Comparison of ENCODE assay signal across 28 cellular contexts in genomic region chr2:8863331-8863953, GRCh38.
"Had no signal": no experiment of that assay in that cellular context is flagged by ENCODE, and none has a peak within 500 bp of the region (broad histone marks: within the 10 kb centered on the region; RNA-seq: fewer than 3 reads in every experiment).

No MANE protein-coding gene starts in this region.

- H3K4me1 ChIP-seq: ascending aorta, breast epithelium, colonic mucosa had no signal

- H3K27me3 ChIP-seq: ascending aorta, breast epithelium, cardiac muscle cell, colonic mucosa had no signal

- H3K36me3 Mint-ChIP-seq: activated naive CD4-positive, alpha-beta T cell treated with anti-CD3 and anti-CD28 coated beads, Interleukin-2, amount 10 ng/mL, durations not matched to agents 7 days and 5 days; activated naive CD4-positive, alpha-beta T cell treated with anti-CD3 and anti-CD28 coated beads, Interleukin-2, amount 50 U/mL, for 72 hours; activated naive CD8-positive, alpha-beta T cell treated with anti-CD3 and anti-CD28 coated beads, Interleukin-2, amount 10 ng/mL, durations not matched to agents 7 days and 5 days had no signal

- H3K27ac ChIP-seq: ascending aorta, breast epithelium, cardiac muscle cell, colonic mucosa had no signal

- H3K36me3 ChIP-seq: breast epithelium, cardiac muscle cell, colonic mucosa had no signal

- H3K4me1 Mint-ChIP-seq: activated CD4-positive, alpha-beta T cell treated with anti-CD3 and anti-CD28 coated beads for 36 hours; activated CD4-positive, alpha-beta T cell treated with anti-CD3 and anti-CD28 coated beads, Interleukin-2, amount 10 ng/mL, durations not matched to agents 24 days and 14 days; activated naive CD4-positive, alpha-beta T cell treated with anti-CD3 and anti-CD28 coated beads, Interleukin-2, amount 10 ng/mL, durations not matched to agents 7 days and 5 days; activated naive CD8-positive, alpha-beta T cell treated with anti-CD3 and anti-CD28 coated beads, Interleukin-2, amount 10 ng/mL, durations not matched to agents 7 days and 5 days; brain; endodermal cell had no signal

- H3K4me3 Mint-ChIP-seq: activated CD4-positive, alpha-beta memory T cell treated with anti-CD3 and anti-CD28 coated beads, Interleukin-2, amount 10 ng/mL, durations not matched to agents 7 days and 5 days; activated CD4-positive, alpha-beta T cell treated with anti-CD3 and anti-CD28 coated beads for 36 hours; activated CD4-positive, alpha-beta T cell treated with anti-CD3 and anti-CD28 coated beads, Interleukin-2, amount 10 ng/mL, durations not matched to agents 24 days and 14 days; activated naive CD4-positive, alpha-beta T cell treated with anti-CD3 and anti-CD28 coated beads, Interleukin-2, amount 10 ng/mL, durations not matched to agents 7 days and 5 days; activated naive CD8-positive, alpha-beta T cell treated with anti-CD3 and anti-CD28 coated beads, Interleukin-2, amount 10 ng/mL, durations not matched to agents 7 days and 5 days; activated T-cell treated with anti-CD3 and anti-CD28 coated beads, Interleukin-2, amount 50 U/mL, for 24 hours; activated T-cell treated with anti-CD3 and anti-CD28 coated beads, Interleukin-2, amount 50 U/mL, for 72 hours; brain; endodermal cell had no signal

- H3K9me3 Mint-ChIP-seq: activated CD4-positive, alpha-beta memory T cell treated with anti-CD3 and anti-CD28 coated beads, Interleukin-2, amount 10 ng/mL, durations not matched to agents 7 days and 5 days; activated CD4-positive, alpha-beta T cell treated with anti-CD3 and anti-CD28 coated beads, Interleukin-2, amount 10 ng/mL, durations not matched to agents 24 days and 14 days; activated naive CD4-positive, alpha-beta T cell treated with anti-CD3 and anti-CD28 coated beads, Interleukin-2, amount 10 ng/mL, durations not matched to agents 7 days and 5 days; activated naive CD4-positive, alpha-beta T cell treated with anti-CD3 and anti-CD28 coated beads, Interleukin-2, amount 50 U/mL, for 72 hours; activated naive CD8-positive, alpha-beta T cell treated with anti-CD3 and anti-CD28 coated beads, Interleukin-2, amount 10 ng/mL, durations not matched to agents 7 days and 5 days; activated T-cell treated with anti-CD3 and anti-CD28 coated beads, Interleukin-2, amount 50 U/mL, for 24 hours; activated T-cell treated with anti-CD3 and anti-CD28 coated beads, Interleukin-2, amount 50 U/mL, for 72 hours; brain; endodermal cell had no signal

- FAIRE-seq: frontal cortex had no signal

- H3K4me3 ChIP-seq: ascending aorta, breast epithelium, cardiac muscle cell, colonic mucosa had no signal

- ATAC-seq: activated CD4-positive, alpha-beta T cell treated with anti-CD3 and anti-CD28 coated beads for 36 hours; activated naive CD4-positive, alpha-beta T cell treated with anti-CD3 and anti-CD28 coated beads, Interleukin-2, amount 50 U/mL, for 72 hours; activated T-cell treated with anti-CD3 and anti-CD28 coated beads, Interleukin-2, amount 50 U/mL, for 72 hours; esophagus mucosa had no signal

- H3K27me3 Mint-ChIP-seq: activated CD4-positive, alpha-beta T cell treated with anti-CD3 and anti-CD28 coated beads for 36 hours; activated naive CD4-positive, alpha-beta T cell treated with anti-CD3 and anti-CD28 coated beads, Interleukin-2, amount 10 ng/mL, durations not matched to agents 7 days and 5 days; activated T-cell treated with anti-CD3 and anti-CD28 coated beads, Interleukin-2, amount 50 U/mL, for 24 hours; brain had no signal

- H3K27ac Mint-ChIP-seq: activated CD4-positive, alpha-beta memory T cell treated with anti-CD3 and anti-CD28 coated beads, Interleukin-2, amount 10 ng/mL, durations not matched to agents 7 days and 5 days; activated CD4-positive, alpha-beta T cell treated with anti-CD3 and anti-CD28 coated beads for 36 hours; activated CD4-positive, alpha-beta T cell treated with anti-CD3 and anti-CD28 coated beads, Interleukin-2, amount 10 ng/mL, durations not matched to agents 24 days and 14 days; activated naive CD4-positive, alpha-beta T cell treated with anti-CD3 and anti-CD28 coated beads, Interleukin-2, amount 10 ng/mL, durations not matched to agents 7 days and 5 days; activated naive CD4-positive, alpha-beta T cell treated with anti-CD3 and anti-CD28 coated beads, Interleukin-2, amount 50 U/mL, for 72 hours; activated naive CD8-positive, alpha-beta T cell treated with anti-CD3 and anti-CD28 coated beads, Interleukin-2, amount 10 ng/mL, durations not matched to agents 7 days and 5 days; activated T-cell treated with anti-CD3 and anti-CD28 coated beads, Interleukin-2, amount 50 U/mL, for 24 hours; activated T-cell treated with anti-CD3 and anti-CD28 coated beads, Interleukin-2, amount 50 U/mL, for 72 hours; brain; endodermal cell had no signal

- DNase-seq: activated CD4-positive, alpha-beta memory T cell treated with anti-CD3 and anti-CD28 coated beads, Interleukin-2, amount 10 ng/mL, durations not matched to agents 7 days and 5 days; activated CD4-positive, alpha-beta T cell treated with anti-CD3 and anti-CD28 coated beads for 36 hours; activated CD4-positive, alpha-beta T cell treated with anti-CD3 and anti-CD28 coated beads, Interleukin-2, amount 10 ng/mL, durations not matched to agents 24 days and 14 days; activated CD4-positive, CD25-positive, alpha-beta regulatory T cell; activated CD4-positive, CD25-positive, alpha-beta regulatory T cell treated with anti-CD3 and anti-CD28 coated beads, Interleukin-2, amount 50 U/mL, for 72 hours; activated CD8-positive, alpha-beta memory T cell treated with anti-CD3 and anti-CD28 coated beads, Interleukin-2, amount 50 U/mL, for 48 hours; activated gamma-delta T cell; activated naive CD4-positive, alpha-beta T cell; activated naive CD4-positive, alpha-beta T cell treated with anti-CD3 and anti-CD28 coated beads, Interleukin-2, amount 10 ng/mL, durations not matched to agents 7 days and 5 days; activated naive CD8-positive, alpha-beta T cell treated with anti-CD3 and anti-CD28 coated beads, Interleukin-2, amount 10 ng/mL, durations not matched to agents 7 days and 5 days; activated T-cell treated with anti-CD3 and anti-CD28 coated beads for 4 hours; activated T-cell treated with anti-CD3 and anti-CD28 coated beads, Interleukin-2, amount 50 U/mL, for 24 hours; activated T-cell treated with anti-CD3 and anti-CD28 coated beads, Interleukin-2, amount 50 U/mL, for 72 hours; central memory CD4-positive, alpha-beta T cell; cerebellar nuclear complex; colonic mucosa; effector memory CD4-positive, alpha-beta T cell; endodermal cell; foreskin fibroblast; head of caudate nucleus; T-helper 2 cell had no signal

- H3K9me3 ChIP-seq: ascending aorta, breast epithelium, colonic mucosa had no signal
